In genomic region chr13:25943081-25943480, GRCh38 we compare ENCODE assay signal across 21 cellular contexts.
DNase-seq lines count a peak whose midpoint lies in the region; ATAC-seq and TF ChIP-seq lines count a peak whose summit lies in the region.
"Had no signal": no experiment of that assay in that cellular context is flagged by ENCODE, and none has a peak within 500 bp of the region (broad histone marks: within the 10 kb centered on the region; RNA-seq: fewer than 3 reads in every experiment).

No MANE protein-coding gene starts in this region.

- H3K9me3 Mint-ChIP-seq in glutamatergic neuron (ENCODE audit: unreplicated experiment): peaks cover 9% of the 10 kb centered on the region
- H3K9me3 Mint-ChIP-seq in GM23338: no peaks in the 10 kb centered on the region; the same call in 2 of the 3 replicates
- H3K9me3 Mint-ChIP-seq: H9; T-helper 1 cell treated with Interleukin-12 subunit alpha and Interleukin-12 subunit beta and Interleukin-4 antibody, amounts not matched to agents 30 μg/mL and 1 μg/mL, for 36 hours had no signal

- no TSS peak for BruUV-seq in A673 (replicated peaks; lab: Mats Ljungman, UMichigan)

- H3K4me2 ChIP-seq in GM23338: no peak overlapping the region
- H3K4me2 ChIP-seq: SK-N-SH had no signal

- no peaks in the 10 kb centered on the region for H3K79me2 ChIP-seq in GM23338 (replicated peaks; ENCODE audit: insufficient read depth)

- no peak overlapping the region for H3K27ac ChIP-seq in GM23338 (ENCODE audit: low read depth)
- no peak overlapping the region for H3K27ac ChIP-seq in A673 (ENCODE audit: low read depth, low read length, poor library complexity, severe bottlenecking)
- H3K27ac ChIP-seq: GM23248 had no signal

- H2AFZ ChIP-seq in GM23338: no peak overlapping the region
- H2AFZ ChIP-seq: GM23248 had no signal

- H3K36me3 Mint-ChIP-seq in glutamatergic neuron (ENCODE audit: unreplicated experiment) (peaks cover 31% of the 10 kb centered on the region), GM23338 (ENCODE audit: low read depth) (peaks cover 4% of the 10 kb centered on the region; the same call in 2 of the 3 replicates)
- H3K36me3 Mint-ChIP-seq: CD4-positive, CD25-positive, alpha-beta regulatory T cell had no signal

- ATAC-seq in HG03175 (IDR thresholded peaks at IDR 0.05; ENCODE audit: unreplicated experiment): no peak
- no peak for ATAC-seq in GM23338
- ATAC-seq: K562 had no signal

- H3K4me1 Mint-ChIP-seq in glutamatergic neuron (ENCODE audit: low read depth, unreplicated experiment): peaks cover 38% of the 10 kb centered on the region
- peaks cover 21% of the 10 kb centered on the region for H3K4me1 Mint-ChIP-seq in GM23338
- H3K4me1 Mint-ChIP-seq: B cell had no signal

- H3K4me3 ChIP-seq in GM23338 (no peak overlapping the region), A673 (ENCODE audit: low read depth, low read length, poor library complexity, severe bottlenecking) (no peak overlapping the region)
- H3K4me3 ChIP-seq: GM23248, K562 had no signal

- H3K27me3 Mint-ChIP-seq in glutamatergic neuron (ENCODE audit: unreplicated experiment): peaks cover 15% of the 10 kb centered on the region
- peaks cover 3% of the 10 kb centered on the region for H3K27me3 Mint-ChIP-seq in GM23338 (ENCODE audit: insufficient read depth, low read depth, poor library complexity)
- H3K27me3 Mint-ChIP-seq: CD4-positive, CD25-positive, alpha-beta regulatory T cell had no signal

- H3K27ac Mint-ChIP-seq in glutamatergic neuron (ENCODE audit: unreplicated experiment) (peak overlapping the region; percentile 78), GM23338 (no peak overlapping the region)
- H3K27ac Mint-ChIP-seq: B cell; CD4-positive, CD25-positive, alpha-beta regulatory T cell; H9; T-helper 1 cell treated with Interleukin-12 subunit alpha and Interleukin-12 subunit beta and Interleukin-4 antibody, amounts not matched to agents 30 μg/mL and 1 μg/mL, for 36 hours had no signal

- TF ChIP-seq CTCF in glutamatergic neuron (IDR thresholded peaks at IDR 0.05; ENCODE audit: partially characterized antibody, unreplicated experiment) (no peak), GM23338 (conservative IDR thresholded peaks at IDR 0.05; ENCODE audit: low read depth in 2 of 2) (no peak), A673 (conservative IDR thresholded peaks at IDR 0.05; ENCODE audit: low read depth, low read length) (no peak)

- H3K27me3 ChIP-seq in GM23338 (ENCODE audit: insufficient read depth) (no peaks in the 10 kb centered on the region), A673 (replicated peaks; ENCODE audit: insufficient read depth, low read depth, low read length, poor library complexity) (no peaks in the 10 kb centered on the region)

- H3K36me3 ChIP-seq in GM23338 (ENCODE audit: insufficient read depth): no peaks in the 10 kb centered on the region
- no peaks in the 10 kb centered on the region for H3K36me3 ChIP-seq in A673 (ENCODE audit: insufficient read depth, low read length, poor library complexity, severe bottlenecking)

- CTCF ChIA-PET in A673 (lab: Charles Lee): no interaction called here

- no peaks in the 10 kb centered on the region for H3K9me3 ChIP-seq in A673 (ENCODE audit: low read depth, low read length, poor library complexity, severe bottlenecking)
- H3K9me3 ChIP-seq: SK-N-SH had no signal

- POLR2A ChIA-PET in A673 (lab: Charles Lee; ENCODE audit: low non-redundant PET): no interaction called here

- no peaks in the 10 kb centered on the region for H3F3A ChIP-seq in GM23338 (replicated peaks; ENCODE audit: low read depth)

- peak; percentile 6 to 8 for DNase-seq in AML-193 (lab: John Stamatoyannopoulos, UW)
- DNase-seq in CD1c-positive myeloid dendritic cell (ENCODE audit: extremely low spot score): peak; percentile 6
- DNase-seq in NOMO-1 treated with DMSO at 0.1 percent for 48 hours (lab: John Stamatoyannopoulos, UW; ENCODE audit: unreplicated experiment): peak; percentile 66
- peak; percentile 38 for DNase-seq in glutamatergic neuron
- no peak for DNase-seq in GM23338 (ENCODE audit: low spot score)
- no peak for DNase-seq in A673 (ENCODE audit: low spot score)
- DNase-seq: CD4-positive, CD25-positive, alpha-beta regulatory T cell; H9; NCI-H1092; NCI-H1417 treated with DMSO at 0.1 percent for 48 hours; NCI-H187 treated with DMSO at 0.1 percent for 48 hours; NCI-H446; NCI-H526; NK-92 treated with Interleukin-12 subunit alpha and Interleukin-12 subunit beta, amount 100 ng/mL, for 24 hours; SK-N-SH; SW 1271 had no signal

- H3K4me1 ChIP-seq in GM23338 (ENCODE audit: insufficient read depth) (no peaks in the 10 kb centered on the region), A673 (ENCODE audit: insufficient read depth, low read length, poor library complexity, severe bottlenecking) (peaks cover 32% of the 10 kb centered on the region)

- H3K4me3 Mint-ChIP-seq in glutamatergic neuron (ENCODE audit: unreplicated experiment): no peak overlapping the region
- H3K4me3 Mint-ChIP-seq in GM23338: no peak overlapping the region
- H3K4me3 Mint-ChIP-seq: B cell; CD4-positive, CD25-positive, alpha-beta regulatory T cell; H9; T-helper 1 cell treated with Interleukin-12 subunit alpha and Interleukin-12 subunit beta and Interleukin-4 antibody, amounts not matched to agents 30 μg/mL and 1 μg/mL, for 36 hours had no signal

- no peaks in the 10 kb centered on the region for H4K20me1 ChIP-seq in GM23338 (replicated peaks; ENCODE audit: insufficient read depth)

- intact Hi-C loops in A673 (cut with micrococcal nuclease; ENCODE audit: unreplicated experiment): no loop called here

- peaks cover 6% of the 10 kb centered on the region; the same call in 1 of the 2 replicates for H3K9me2 ChIP-seq in GM23338 (ENCODE audit: insufficient read depth)
- H3K9me2 ChIP-seq: SK-N-SH had no signal

TF ChIP-seq in GM23338, 12 proteins besides CTCF, POLR2A, EP300 and RAD21 (continues in another document):
- no peak for TF ChIP-seq JUNB (IDR thresholded peaks at IDR 0.05; ENCODE audit: unreplicated experiment)
- no peak for TF ChIP-seq POLR2AphosphoS5 (IDR thresholded peaks at IDR 0.05; ENCODE audit: low read depth)
- TF ChIP-seq STAT1 (IDR thresholded peaks at IDR 0.05; ENCODE audit: unreplicated experiment): no peak
- TF ChIP-seq CREB1 (CRISPR knock-in tag; IDR thresholded peaks at IDR 0.05; ENCODE audit: low read depth): no peak
- TF ChIP-seq EZH2phosphoT487 (IDR thresholded peaks at IDR 0.05; ENCODE audit: unreplicated experiment): no peak
- no peak for TF ChIP-seq ZNF462 (CRISPR knock-in tag; IDR thresholded peaks at IDR 0.05)
- no peak for TF ChIP-seq ZNF114 (CRISPR knock-in tag; IDR thresholded peaks at IDR 0.05)
- no peak for TF ChIP-seq NANOG (IDR thresholded peaks at IDR 0.05; ENCODE audit: borderline replicate concordance)

Comparison
In these comparisons a context has a peak if more than half of its experiments do, and no peak if none do; other contexts are left out.
1. DNase-seq: peak in AML-193 (2 of 2), CD1c-positive myeloid dendritic cell (single experiment), NOMO-1 treated with DMSO at 0.1 percent for 48 hours (single experiment) and glutamatergic neuron (single experiment); none in GM23338 (single experiment) and A673 (single experiment).